8 cellular contexts compared by ENCODE assay signal in genomic region chr20:39885975-39886649, GRCh38.
DNase-seq lines count a peak whose midpoint lies in the region; ATAC-seq and TF ChIP-seq lines count a peak whose summit lies in the region.

No MANE protein-coding gene starts in this region.

- CTCF ChIA-PET in T-cell (lab: Charles Lee): no interaction called here

- H3K9ac ChIP-seq in BLaER1 treated with 17β-estradiol and CSF1 and Interleukin-3, amounts not matched to agents 10 nM and 100 nM: peak overlapping the region in 4 of 11 experiments; percentile 16 to 69 (median 64); a peak in 6 of 22 replicates

- H3K4me3 ChIP-seq in BLaER1 treated with 17β-estradiol and CSF1 and Interleukin-3, amounts not matched to agents 10 nM and 100 nM: no peak overlapping the region; a peak in 1 of 20 replicates
- H3K4me3 ChIP-seq in RWPE2 (ENCODE audit: severe bottlenecking): no peak overlapping the region
- no peak overlapping the region for H3K4me3 ChIP-seq in epithelial cell of proximal tubule (ENCODE audit: low read depth, low read length)

- ATAC-seq in RWPE2 (ENCODE audit: low read depth) (peak; percentile 60), T-cell (replicated peaks in 1 of 4) (no peak)

- intact Hi-C loops in activated T-helper 2 cell treated with anti-CD3 and anti-CD28 coated beads, Interferon-gamma antibody, Interleukin-2, Interleukin-4, amounts not matched to agents 10 μg/mL and 5 μg/mL and 100 μg/mL, durations not matched to agents 14 hours and 24 hours and 36 hours (cut with micrococcal nuclease): no loop called here

- no peaks in the 10 kb centered on the region for H3K27me3 ChIP-seq in BLaER1 treated with 17β-estradiol and CSF1 and Interleukin-3, amounts not matched to agents 10 nM and 100 nM
- H3K27me3 ChIP-seq in RWPE2 (ENCODE audit: insufficient read depth, poor library complexity, severe bottlenecking): no peaks in the 10 kb centered on the region

- H3K9me3 ChIP-seq in BLaER1 treated with 17β-estradiol and CSF1 and Interleukin-3, amounts not matched to agents 10 nM and 100 nM (replicated peaks in 1 of 11): peaks cover 4 to 14% (median 8%) of the 10 kb centered on the region in 11 experiments; a peak in 14 of 22 replicates
- H3K9me3 ChIP-seq in RWPE2 (ENCODE audit: severe bottlenecking): no peaks in the 10 kb centered on the region

- H3K27ac Mint-ChIP-seq in T-cell: no peak overlapping the region
- H3K27ac Mint-ChIP-seq in activated T-helper 2 cell treated with anti-CD3 and anti-CD28 coated beads, Interferon-gamma antibody, Interleukin-2, Interleukin-4, amounts not matched to agents 10 μg/mL and 5 μg/mL and 100 μg/mL, durations not matched to agents 14 hours and 24 hours and 36 hours: no peak overlapping the region

- POLR2A ChIA-PET in T-cell (lab: Charles Lee): no interaction called here

- H3K9me3 Mint-ChIP-seq in T-cell: peaks cover 0 to 4% (median 0%) of the 10 kb centered on the region in 3 donors
- no peaks in the 10 kb centered on the region for H3K9me3 Mint-ChIP-seq in activated T-helper 2 cell treated with anti-CD3 and anti-CD28 coated beads, Interferon-gamma antibody, Interleukin-2, Interleukin-4, amounts not matched to agents 10 μg/mL and 5 μg/mL and 100 μg/mL, durations not matched to agents 14 hours and 24 hours and 36 hours

- no peaks in the 10 kb centered on the region for H4K20me1 ChIP-seq in BLaER1 treated with 17β-estradiol and CSF1 and Interleukin-3, amounts not matched to agents 10 nM and 100 nM

- DNase-seq in H4 (ENCODE audit: low spot score): peak; percentile 3
- DNase-seq in RWPE2 (ENCODE audit: low spot score): no peak
- DNase-seq in epithelial cell of proximal tubule (ENCODE audit: low read depth): peak; percentile 35
- DNase-seq in myocyte (ENCODE audit: low read depth): peak; percentile 82
- DNase-seq in T-cell: no peak
- DNase-seq in activated T-helper 2 cell treated with anti-CD3 and anti-CD28 coated beads, Interferon-gamma antibody, Interleukin-2, Interleukin-4, amounts not matched to agents 10 μg/mL and 5 μg/mL and 100 μg/mL, durations not matched to agents 14 hours and 24 hours and 36 hours (ENCODE audit: low spot score): no peak
- DNase-seq in 8988T: no peak

- peaks cover 0 to 1% of the 10 kb centered on the region in 2 donors for H3K27me3 Mint-ChIP-seq in T-cell
- no peaks in the 10 kb centered on the region for H3K27me3 Mint-ChIP-seq in activated T-helper 2 cell treated with anti-CD3 and anti-CD28 coated beads, Interferon-gamma antibody, Interleukin-2, Interleukin-4, amounts not matched to agents 10 μg/mL and 5 μg/mL and 100 μg/mL, durations not matched to agents 14 hours and 24 hours and 36 hours (ENCODE audit: low read depth)

- TF ChIP-seq CTCF in RWPE2 (IDR thresholded peaks at IDR 0.05; ENCODE audit: poor library complexity, severe bottlenecking) (peak; percentile 71), epithelial cell of proximal tubule (conservative IDR thresholded peaks at IDR 0.05; ENCODE audit: low read depth, low read length) (peak; percentile 81)

- peak overlapping the region in 9 of 11 experiments; percentile 12 to 80 (median 53); a peak in 14 of 22 replicates for H3K4me2 ChIP-seq in BLaER1 treated with 17β-estradiol and CSF1 and Interleukin-3, amounts not matched to agents 10 nM and 100 nM

- H3K36me3 Mint-ChIP-seq in T-cell: no peaks in the 10 kb centered on the region
- no peaks in the 10 kb centered on the region for H3K36me3 Mint-ChIP-seq in activated T-helper 2 cell treated with anti-CD3 and anti-CD28 coated beads, Interferon-gamma antibody, Interleukin-2, Interleukin-4, amounts not matched to agents 10 μg/mL and 5 μg/mL and 100 μg/mL, durations not matched to agents 14 hours and 24 hours and 36 hours (ENCODE audit: low read depth)

- H3K4me1 ChIP-seq in BLaER1 treated with 17β-estradiol and CSF1 and Interleukin-3, amounts not matched to agents 10 nM and 100 nM: peaks cover 4 to 35% (median 8%) of the 10 kb centered on the region in 10 experiments; a peak in 15 of 20 replicates
- H3K4me1 ChIP-seq in RWPE2 (ENCODE audit: insufficient read depth, poor library complexity, severe bottlenecking): no peaks in the 10 kb centered on the region

- H3K27ac ChIP-seq in BLaER1 treated with 17β-estradiol and CSF1 and Interleukin-3, amounts not matched to agents 10 nM and 100 nM: peak overlapping the region in 6 of 11 experiments; percentile 16 to 84 (median 74); a peak in 9 of 22 replicates
- no peak overlapping the region for H3K27ac ChIP-seq in RWPE2 (ENCODE audit: poor library complexity, severe bottlenecking)

- no peaks in the 10 kb centered on the region for H3K4me1 Mint-ChIP-seq in T-cell
- H3K4me1 Mint-ChIP-seq in activated T-helper 2 cell treated with anti-CD3 and anti-CD28 coated beads, Interferon-gamma antibody, Interleukin-2, Interleukin-4, amounts not matched to agents 10 μg/mL and 5 μg/mL and 100 μg/mL, durations not matched to agents 14 hours and 24 hours and 36 hours (ENCODE audit: low read depth): no peaks in the 10 kb centered on the region

- H3K36me3 ChIP-seq in BLaER1 treated with 17β-estradiol and CSF1 and Interleukin-3, amounts not matched to agents 10 nM and 100 nM: no peaks in the 10 kb centered on the region
- no peaks in the 10 kb centered on the region for H3K36me3 ChIP-seq in RWPE2 (ENCODE audit: low read depth)

- H3K4me3 Mint-ChIP-seq in T-cell: no peak overlapping the region
- H3K4me3 Mint-ChIP-seq in activated T-helper 2 cell treated with anti-CD3 and anti-CD28 coated beads, Interferon-gamma antibody, Interleukin-2, Interleukin-4, amounts not matched to agents 10 μg/mL and 5 μg/mL and 100 μg/mL, durations not matched to agents 14 hours and 24 hours and 36 hours (ENCODE audit: low read depth): no peak overlapping the region

Comparison
In these comparisons a context has a peak if more than half of its experiments do, and no peak if none do; other contexts are left out.
1. DNase-seq: peak in H4 (single experiment), epithelial cell of proximal tubule (single experiment) and myocyte (single experiment); none in RWPE2 (single experiment), T-cell (0 of 34), activated T-helper 2 cell treated with anti-CD3 and anti-CD28 coated beads, Interferon-gamma antibody, Interleukin-2, Interleukin-4, amounts not matched to agents 10 μg/mL and 5 μg/mL and 100 μg/mL, durations not matched to agents 14 hours and 24 hours and 36 hours (single experiment) and 8988T (single experiment).